Comparison of ENCODE assay signal across 13 cellular contexts in the genomic region with DNA sequence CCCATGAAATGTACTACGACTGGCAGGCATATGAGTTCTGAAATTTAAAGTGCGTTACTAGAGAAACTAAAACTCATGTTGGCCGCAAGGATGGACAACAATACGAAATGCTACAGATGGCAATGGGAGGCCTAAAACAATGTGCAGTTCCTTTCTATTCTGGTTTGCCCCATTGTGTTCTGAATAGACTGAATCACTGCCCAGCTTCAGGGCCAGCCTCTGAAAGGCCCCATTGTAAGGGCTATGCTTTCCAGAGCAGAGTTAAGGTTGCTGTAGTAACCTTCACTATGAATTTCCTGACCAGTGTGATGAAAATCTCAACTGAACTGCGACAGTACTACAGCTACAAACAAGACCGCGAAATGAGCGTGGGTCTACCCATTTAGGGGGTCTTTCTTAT.
DNase-seq lines count a peak whose midpoint lies in the region; ATAC-seq and TF ChIP-seq lines count a peak whose summit lies in the region.
"Had no signal": no experiment of that assay in that cellular context is flagged by ENCODE, and none has a peak within 500 bp of the region (broad histone marks: within the 10 kb centered on the region; RNA-seq: fewer than 3 reads in every experiment).

No MANE protein-coding gene starts in this region.

- H3K4me3 Mint-ChIP-seq in nephron progenitor cell (no peak overlapping the region), CD14-positive monocyte (no peak overlapping the region)
- H3K4me3 Mint-ChIP-seq: activated CD4-positive, alpha-beta memory T cell treated with anti-CD3 and anti-CD28 coated beads, Interleukin-2, amount 10 ng/mL, durations not matched to agents 7 days and 5 days; central memory CD8-positive, alpha-beta T cell had no signal

- no peak overlapping the region for H3K4me3 ChIP-seq in AG10803 (ENCODE audit: low read length)
- H3K4me3 ChIP-seq: thyroid gland had no signal

- H3K9me3 Mint-ChIP-seq in nephron progenitor cell = no peaks in the 10 kb centered on the region
- H3K9me3 Mint-ChIP-seq in CD14-positive monocyte = peaks cover 0 to 3% (median 0%) of the 10 kb centered on the region in 7 donors
- H3K9me3 Mint-ChIP-seq: activated CD4-positive, alpha-beta memory T cell treated with anti-CD3 and anti-CD28 coated beads, Interleukin-2, amount 10 ng/mL, durations not matched to agents 7 days and 5 days; central memory CD8-positive, alpha-beta T cell had no signal

- peak; percentile 13; the same call in 1 of the 3 replicates for ATAC-seq in SK-N-SH treated with all-trans-retinoic acid at 6 μM for 48 hours

- TF ChIP-seq CTCF in AG10803 (conservative IDR thresholded peaks at IDR 0.05; ENCODE audit: low read length) (no peak), nephron progenitor cell (IDR thresholded peaks at IDR 0.05) (no peak), CD14-positive monocyte (IDR thresholded peaks at IDR 0.05) (no peak)

- H3K27me3 Mint-ChIP-seq in nephron progenitor cell (ENCODE audit: low read depth, poor library complexity) = no peaks in the 10 kb centered on the region
- H3K27me3 Mint-ChIP-seq in CD14-positive monocyte (ENCODE audit: low read depth in 3 of 3) = peaks cover 0 to 1% (median 0%) of the 10 kb centered on the region in 3 donors
- H3K27me3 Mint-ChIP-seq: central memory CD8-positive, alpha-beta T cell had no signal

- H3K36me3 Mint-ChIP-seq in nephron progenitor cell (ENCODE audit: low read depth) (peaks cover 7% of the 10 kb centered on the region), CD14-positive monocyte (peaks cover 0 to 4% of the 10 kb centered on the region in 2 donors)

- DNase-seq in AG10803 (ENCODE audit: low read depth) = peak; percentile 26
- peak; percentile 85 for DNase-seq in foreskin melanocyte
- DNase-seq in nephron progenitor cell = no peak
- DNase-seq in activated CD4-positive, alpha-beta T cell treated with anti-CD3 and anti-CD28 coated beads, Interleukin-2, amount 50 U/mL, for 48 hours = no peak
- DNase-seq in NCI-H1092 treated with DMSO at 0.1 percent for 48 hours (lab: John Stamatoyannopoulos, UW) = no peak
- DNase-seq in DMS153 (lab: John Stamatoyannopoulos, UW) = no peak
- DNase-seq in CD14-positive monocyte (ENCODE audit: low spot score) = no peak
- DNase-seq: activated CD4-positive, alpha-beta memory T cell treated with anti-CD3 and anti-CD28 coated beads, Interleukin-2, amount 10 ng/mL, durations not matched to agents 7 days and 5 days; NCI-H1930; SHP77 treated with DMSO at 0.1 percent for 48 hours; thyroid gland had no signal

- H3K4me1 Mint-ChIP-seq in nephron progenitor cell = peaks cover 61% of the 10 kb centered on the region
- H3K4me1 Mint-ChIP-seq in CD14-positive monocyte = peaks cover 23% of the 10 kb centered on the region
- H3K4me1 Mint-ChIP-seq: central memory CD8-positive, alpha-beta T cell had no signal

- intact Hi-C loops in CD14-positive monocyte (cut with micrococcal nuclease) = no loop called here

- H3K27ac Mint-ChIP-seq in nephron progenitor cell (peak overlapping the region; percentile 13), CD14-positive monocyte (no peak overlapping the region)
- H3K27ac Mint-ChIP-seq: activated CD4-positive, alpha-beta memory T cell treated with anti-CD3 and anti-CD28 coated beads, Interleukin-2, amount 10 ng/mL, durations not matched to agents 7 days and 5 days had no signal

TF ChIP-seq in SK-N-SH treated with all-trans-retinoic acid at 6 μM for 48 hours, 23 proteins besides CTCF, POLR2A, EP300 and RAD21:
- no peak for TF ChIP-seq RARB (CRISPR knock-in tag; IDR thresholded peaks at IDR 0.05)

Comparison
In these comparisons a context has a peak if more than half of its experiments do, and no peak if none do; other contexts are left out.
1. DNase-seq: peak in AG10803 (single experiment) and foreskin melanocyte (single experiment); none in nephron progenitor cell (single experiment), activated CD4-positive, alpha-beta T cell treated with anti-CD3 and anti-CD28 coated beads, Interleukin-2, amount 50 U/mL, for 48 hours (0 of 2), NCI-H1092 treated with DMSO at 0.1 percent for 48 hours (single experiment), DMS153 (single experiment) and CD14-positive monocyte (single experiment).